20 cellular contexts compared by ENCODE assay signal in genomic region chr5:53368966-53369605, GRCh38.
DNase-seq lines count a peak whose midpoint lies in the region; ATAC-seq, FAIRE-seq and TF ChIP-seq lines count a peak whose summit lies in the region.
"Had no signal": no experiment of that assay in that cellular context is flagged by ENCODE, and none has a peak within 500 bp of the region (broad histone marks: within the 10 kb centered on the region; RNA-seq: fewer than 3 reads in every experiment).

No MANE protein-coding gene starts in this region.

- 70% methylated on average over 2 of the region's 2 CpGs for WGBS in A549 (ENCODE audit: missing lambda C conversion rate)
- 85 to 88% (median 87%) methylated on average over 2 of the region's 2 CpGs for WGBS in psoas muscle, 3 donors

- TF ChIP-seq CTCF in A549 (IDR thresholded peaks at IDR 0.05) = no peak
- TF ChIP-seq CTCF in HFFc6 (IDR thresholded peaks at IDR 0.05) = no peak
- TF ChIP-seq CTCF in RWPE2 (IDR thresholded peaks at IDR 0.05; ENCODE audit: poor library complexity, severe bottlenecking) = no peak
- no peak for TF ChIP-seq CTCF in endothelial cell of umbilical vein (IDR thresholded peaks at IDR 0.05; ENCODE audit: extremely low read depth in 1 of 2, insufficient read depth in 1 of 2, low read depth in 1 of 2, low read length in 2 of 2)
- no peak for TF ChIP-seq CTCF in psoas muscle (IDR thresholded peaks at IDR 0.05)

- H3K36me3 ChIP-seq in RWPE2 (ENCODE audit: low read depth) = no peaks in the 10 kb centered on the region
- no peaks in the 10 kb centered on the region for H3K36me3 ChIP-seq in endothelial cell of umbilical vein (ENCODE audit: control insufficient read depth in 2 of 2, extremely low read depth in 1 of 2, insufficient read depth in 2 of 2, low read length in 2 of 2)
- no peaks in the 10 kb centered on the region for H3K36me3 ChIP-seq in psoas muscle (ENCODE audit: insufficient read depth in 1 of 2, low read depth in 1 of 2)
- H3K36me3 ChIP-seq: HAP-1 had no signal

- no peak for TF ChIP-seq EP300 in A549 (IDR thresholded peaks at IDR 0.05)

- peak overlapping the region; percentile 27 for H2AFZ ChIP-seq in endothelial cell of umbilical vein (ENCODE audit: low read depth, low read length)

- H3K4me3 ChIP-seq in A549 = no peak overlapping the region
- no peak overlapping the region for H3K4me3 ChIP-seq in RWPE2 (ENCODE audit: severe bottlenecking)
- no peak overlapping the region for H3K4me3 ChIP-seq in endothelial cell of umbilical vein (replicated peaks in 1 of 3; ENCODE audit: insufficient read depth in 1 of 3, low read depth in 1 of 3, low read length in 3 of 3)
- no peak overlapping the region for H3K4me3 ChIP-seq in psoas muscle
- H3K4me3 ChIP-seq: HAP-1 had no signal

- ATAC-seq in A549 (no peak), RWPE2 (ENCODE audit: low read depth) (no peak), psoas muscle (no peak)

- peak overlapping the region; percentile 71 for H3K27ac Mint-ChIP-seq in HFFc6
- H3K27ac Mint-ChIP-seq: CD14-positive monocyte had no signal

- no peak for DNase-seq in A549 (ENCODE audit: low read depth in 1 of 2, low spot score in 1 of 2)
- no peak for DNase-seq in HFFc6
- no peak for DNase-seq in RWPE2 (ENCODE audit: low spot score)
- DNase-seq in endothelial cell of umbilical vein (ENCODE audit: low read depth, low spot score) = no peak
- DNase-seq in LoVo (ENCODE audit: low spot score) = no peak
- DNase-seq in psoas muscle = no peak
- no peak for DNase-seq in NCI-H1930 (lab: John Stamatoyannopoulos, UW)
- no peak for DNase-seq in NCI-H1436 treated with DMSO at 0.1 percent for 48 hours (lab: John Stamatoyannopoulos, UW)
- DNase-seq: GF-D8, KG1, NCI-H1048, NCI-H146, NCI-H2081 treated with DMSO at 0.1 percent for 48 hours, NCI-H2227 treated with DMSO at 0.1 percent for 48 hours, NCI-H524 treated with DMSO at 0.1 percent for 48 hours, RPMI8226 had no signal

- H3K9me3 Mint-ChIP-seq in HFFc6 = no peaks in the 10 kb centered on the region

- no peaks in the 10 kb centered on the region; the same call in 1 of the 2 replicates for H3K27me3 Mint-ChIP-seq in HFFc6 (ENCODE audit: insufficient read depth)

- no TSS peak for BruUV-seq in endothelial cell of umbilical vein (replicated peaks; lab: Mats Ljungman, UMichigan)

- H4K20me1 ChIP-seq in endothelial cell of umbilical vein (replicated peaks; ENCODE audit: control insufficient read depth, extremely low read depth, insufficient read depth, low read length) = no peaks in the 10 kb centered on the region

- TF ChIP-seq POLR2A in A549 (IDR thresholded peaks at IDR 0.05; ENCODE audit: low read length) (no peak), endothelial cell of umbilical vein (IDR thresholded peaks at IDR 0.05; ENCODE audit: low read depth, low read length) (no peak)

- H3K4me2 ChIP-seq in A549 (peak overlapping the region; percentile 35), endothelial cell of umbilical vein (ENCODE audit: insufficient read depth, low read length) (no peak overlapping the region)

- H3K4me3 Mint-ChIP-seq in HFFc6 = no peak overlapping the region
- H3K4me3 Mint-ChIP-seq: CD14-positive monocyte had no signal

- H3K27me3 ChIP-seq in RWPE2 (ENCODE audit: insufficient read depth, poor library complexity, severe bottlenecking) (no peaks in the 10 kb centered on the region), endothelial cell of umbilical vein (ENCODE audit: control insufficient read depth in 2 of 2, insufficient read depth in 2 of 2, low read length in 2 of 2) (no peaks in the 10 kb centered on the region), psoas muscle (ENCODE audit: insufficient read depth in 3 of 3, low read length in 2 of 3) (no peaks in the 10 kb centered on the region)

- H3K4me1 Mint-ChIP-seq in HFFc6 (ENCODE audit: low read depth) = peaks cover 83% of the 10 kb centered on the region
- H3K4me1 Mint-ChIP-seq: CD14-positive monocyte had no signal

- FAIRE-seq in A549 (lab: Jason Lieb, UNC) (peak; percentile 43), endothelial cell of umbilical vein (lab: Jason Lieb, UNC) (no peak)
- FAIRE-seq: GM12891 had no signal

- H3K9me1 ChIP-seq in endothelial cell of umbilical vein (replicated peaks; ENCODE audit: control insufficient read depth, extremely low read depth, insufficient read depth, low read length) = no peaks in the 10 kb centered on the region

- peak overlapping the region; percentile 52 to 64 for H3K27ac ChIP-seq in A549
- H3K27ac ChIP-seq in RWPE2 (ENCODE audit: poor library complexity, severe bottlenecking) = peak overlapping the region; percentile 100
- no peak overlapping the region for H3K27ac ChIP-seq in endothelial cell of umbilical vein (ENCODE audit: insufficient read depth, low read depth, low read length)
- H3K27ac ChIP-seq in psoas muscle = no peak overlapping the region
- H3K27ac ChIP-seq: HL-60 had no signal

- H3K9ac ChIP-seq in endothelial cell of umbilical vein (replicated peaks; ENCODE audit: extremely low read depth, insufficient read depth, low read length) = no peak overlapping the region

- H3K9me3 ChIP-seq in A549 = no peaks in the 10 kb centered on the region
- H3K9me3 ChIP-seq in RWPE2 (ENCODE audit: severe bottlenecking) = no peaks in the 10 kb centered on the region
- H3K9me3 ChIP-seq in endothelial cell of umbilical vein (replicated peaks; ENCODE audit: control insufficient read depth, insufficient read depth, low read length) = no peaks in the 10 kb centered on the region
- no peaks in the 10 kb centered on the region for H3K9me3 ChIP-seq in psoas muscle
- H3K9me3 ChIP-seq: HAP-1 had no signal

- POLR2A ChIA-PET in A549 (lab: Yijun Ruan, JAX) (no interaction called here), endothelial cell of umbilical vein (lab: Charles Lee) (no interaction called here)

- no peak for TF ChIP-seq RAD21 in A549 (conservative IDR thresholded peaks at IDR 0.05 in 1 of 2, IDR thresholded peaks at IDR 0.05 in 1 of 2)

- no peaks in the 10 kb centered on the region for H3K79me2 ChIP-seq in endothelial cell of umbilical vein (ENCODE audit: control insufficient read depth, insufficient read depth, low read length)

- H3K4me1 ChIP-seq in A549 (peaks cover 33% of the 10 kb centered on the region), RWPE2 (ENCODE audit: insufficient read depth, poor library complexity, severe bottlenecking) (peaks cover 50% of the 10 kb centered on the region), endothelial cell of umbilical vein (ENCODE audit: control insufficient read depth, extremely low read depth, insufficient read depth, low read length) (peaks cover 16% of the 10 kb centered on the region), psoas muscle (no peaks in the 10 kb centered on the region)
- H3K4me1 ChIP-seq: HAP-1 had no signal

- CTCF ChIA-PET in A549 (lab: Yijun Ruan, JAX) (no interaction called here), endothelial cell of umbilical vein (lab: Charles Lee) (interaction anchor here (1.0 to 1.3 kb wide), 3 partner anchors 10 to 17 kb away, joined by 3 to 4 read pairs (median 3); no protein-coding TSS in a partner anchor)

- intact Hi-C loops in endothelial cell of umbilical vein (cut with micrococcal nuclease) = no loop called here
- intact Hi-C loops in psoas muscle (cut with DNase I) = no loop called here

- peaks cover 31% of the 10 kb centered on the region for H3K36me3 Mint-ChIP-seq in HFFc6 (ENCODE audit: low read depth)
- H3K36me3 Mint-ChIP-seq: CD14-positive monocyte had no signal

- dilution Hi-C loops in endothelial cell of umbilical vein (cut with MboI; ENCODE audit: extremely low pct_ligation_motif_present, low sequenced_read_pairs) = no loop called here

TF ChIP-seq in A549, 52 proteins besides CTCF, POLR2A, EP300 and RAD21 (continues in another document):
- no peak for TF ChIP-seq CHD4 (IDR thresholded peaks at IDR 0.05; ENCODE audit: borderline replicate concordance)
- TF ChIP-seq FOXS1 (CRISPR knock-in tag; IDR thresholded peaks at IDR 0.05) = no peak
- TF ChIP-seq SREBF2 (IDR thresholded peaks at IDR 0.05) = no peak
- no peak for TF ChIP-seq MAX (IDR thresholded peaks at IDR 0.05)
- TF ChIP-seq HMGXB4 (CRISPR knock-in tag; IDR thresholded peaks at IDR 0.05; ENCODE audit: borderline replicate concordance) = no peak

TF ChIP-seq in endothelial cell of umbilical vein, 7 proteins besides CTCF, POLR2A, EP300 and RAD21:
- TF ChIP-seq GATA2 (IDR thresholded peaks at IDR 0.05; ENCODE audit: insufficient read depth, insufficient read length, low read depth, low read length) (no peak), FOS (IDR thresholded peaks at IDR 0.05; ENCODE audit: borderline replicate concordance, insufficient read depth, low read length) (no peak), POLR2AphosphoS5 (IDR thresholded peaks at IDR 0.05; ENCODE audit: insufficient read depth, low read depth, low read length) (no peak), MAX (IDR thresholded peaks at IDR 0.05; ENCODE audit: insufficient read depth, insufficient read length) (no peak), EZH2 (IDR thresholded peaks at IDR 0.05; ENCODE audit: borderline replicate concordance, low read depth, low read length, severe bottlenecking) (no peak), JUN (IDR thresholded peaks at IDR 0.05; ENCODE audit: borderline replicate concordance, insufficient read depth, insufficient read length, low read depth) (no peak), MYC (IDR thresholded peaks at IDR 0.05; ENCODE audit: low read depth, low read length) (no peak)

Comparison
In these comparisons a context has a peak if more than half of its experiments do, and no peak if none do; other contexts are left out.
1. H3K27ac ChIP-seq: peak in A549 (2 of 2) and RWPE2 (single experiment); none in endothelial cell of umbilical vein (single experiment) and psoas muscle (single experiment).